In the genomic region with DNA sequence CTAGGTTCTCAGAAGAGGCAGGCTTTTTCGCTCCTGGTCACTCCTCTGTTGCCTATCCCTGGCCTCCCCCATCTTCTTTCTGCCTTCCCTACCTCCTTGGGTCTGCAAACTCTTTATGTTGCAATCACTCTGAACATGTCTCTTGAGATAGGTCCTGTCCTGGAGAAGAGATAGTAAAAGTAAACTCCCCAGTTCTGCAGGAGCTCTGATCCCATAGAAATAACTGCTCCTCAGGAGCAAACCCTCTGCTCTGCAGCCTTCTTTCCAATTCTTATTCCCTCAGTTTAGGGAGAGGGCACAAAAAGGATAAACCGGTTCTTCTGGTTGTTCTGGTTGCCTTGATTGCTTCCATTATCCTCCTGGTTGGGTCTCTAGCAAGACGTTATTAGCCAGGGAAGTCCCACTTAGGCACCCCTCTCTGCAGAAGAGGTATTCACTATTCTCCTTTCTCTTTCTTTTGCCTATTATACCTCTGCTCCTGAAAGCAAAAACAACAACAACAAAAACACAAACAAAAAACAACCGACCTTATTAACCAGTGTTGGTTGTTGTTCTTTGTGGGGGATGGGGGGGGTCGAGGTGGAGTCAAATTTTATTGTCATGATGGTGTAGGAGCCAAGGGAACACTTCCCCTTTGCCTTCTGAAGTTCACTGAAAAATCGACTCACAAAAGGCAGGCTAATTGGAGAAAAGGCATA, we compare ENCODE assay signal across 9 cellular contexts. TPM values are rescaled to one million over a fixed set of nuclear protein-coding genes. Genes with fewer than 3 reads are reported as not detected.
A peak's percentile ranks its signal among the peaks of the same experiment; 100 is the strongest.
DNase-seq lines count a peak whose midpoint lies in the region; ATAC-seq and TF ChIP-seq lines count a peak whose summit lies in the region.
"Had no signal": no experiment of that assay in that cellular context is flagged by ENCODE, and none has a peak within 500 bp of the region (broad histone marks: within the 10 kb centered on the region; RNA-seq: fewer than 3 reads in every experiment).

No MANE protein-coding gene starts in this region.

- peak overlapping the region; percentile 93 for H3K9ac ChIP-seq in SU-DHL-6 (ENCODE audit: low read length)

- H3K4me1 Mint-ChIP-seq in activated naive CD4-positive, alpha-beta T cell treated with anti-CD3 and anti-CD28 coated beads, Interleukin-2, amount 10 ng/mL, durations not matched to agents 7 days and 5 days = peaks cover 84% of the 10 kb centered on the region

- peaks cover 31% of the 10 kb centered on the region for H3K36me3 ChIP-seq in SU-DHL-6 (ENCODE audit: low read length)

- no peaks in the 10 kb centered on the region for H3K27me3 Mint-ChIP-seq in activated naive CD4-positive, alpha-beta T cell treated with anti-CD3 and anti-CD28 coated beads, Interleukin-2, amount 10 ng/mL, durations not matched to agents 7 days and 5 days

- peaks cover 54% of the 10 kb centered on the region for H3K79me2 ChIP-seq in SU-DHL-6 (ENCODE audit: insufficient read depth, low read length)

- H3F3A ChIP-seq in SU-DHL-6 (ENCODE audit: insufficient read depth) = peaks cover 9% of the 10 kb centered on the region

- peak overlapping the region; percentile 94 for H3K4me3 Mint-ChIP-seq in activated naive CD4-positive, alpha-beta T cell treated with anti-CD3 and anti-CD28 coated beads, Interleukin-2, amount 10 ng/mL, durations not matched to agents 7 days and 5 days

- H3K27ac Mint-ChIP-seq in activated naive CD4-positive, alpha-beta T cell treated with anti-CD3 and anti-CD28 coated beads, Interleukin-2, amount 10 ng/mL, durations not matched to agents 7 days and 5 days = peak overlapping the region; percentile 88

- 0 out of 2 replicates have a peak, but pooled peaks cover 3% of the 10 kb centered on the region for H4K20me1 ChIP-seq in SU-DHL-6 (ENCODE audit: low read depth, low read length)

- H3K27ac ChIP-seq in SU-DHL-6 (ENCODE audit: low read depth, low read length) = peak overlapping the region; percentile 89
- no peak overlapping the region for H3K27ac ChIP-seq in foreskin keratinocyte

- H3K9me3 Mint-ChIP-seq in activated naive CD4-positive, alpha-beta T cell treated with anti-CD3 and anti-CD28 coated beads, Interleukin-2, amount 10 ng/mL, durations not matched to agents 7 days and 5 days = peaks cover 11% of the 10 kb centered on the region

- peak overlapping the region; percentile 67 for H3K4me2 ChIP-seq in SU-DHL-6 (ENCODE audit: low read depth, low read length, poor library complexity, severe bottlenecking)

- peaks cover 46% of the 10 kb centered on the region for H3K36me3 Mint-ChIP-seq in activated naive CD4-positive, alpha-beta T cell treated with anti-CD3 and anti-CD28 coated beads, Interleukin-2, amount 10 ng/mL, durations not matched to agents 7 days and 5 days

- H3K4me1 ChIP-seq in foreskin keratinocyte = peaks cover 12% of the 10 kb centered on the region

- H3K4me3 ChIP-seq in SU-DHL-6 (ENCODE audit: insufficient read depth, low read length, poor library complexity, severe bottlenecking) = peak overlapping the region; percentile 89

- CTCF ChIA-PET in activated naive CD4-positive, alpha-beta T cell treated with anti-CD3 and anti-CD28 coated beads, Interleukin-2, amount 10 ng/mL, durations not matched to agents 7 days and 5 days (lab: Charles Lee) = no interaction called here

- no peak overlapping the region for H2AFZ ChIP-seq in SU-DHL-6 (ENCODE audit: low read depth, low read length, severe bottlenecking)

- peak; percentile 42 for ATAC-seq in foreskin keratinocyte

- H3K9me3 ChIP-seq in SU-DHL-6 (ENCODE audit: insufficient read depth, low read length) = peaks cover 18% of the 10 kb centered on the region; the same call in 1 of the 2 replicates

- no peak for TF ChIP-seq CTCF in SU-DHL-6 (IDR thresholded peaks at IDR 0.05; ENCODE audit: insufficient read depth, low read length, poor library complexity, severe bottlenecking)
- no peak for TF ChIP-seq CTCF in foreskin keratinocyte (conservative IDR thresholded peaks at IDR 0.05)

- no peaks in the 10 kb centered on the region for H3K9me2 ChIP-seq in SU-DHL-6 (replicated peaks; ENCODE audit: insufficient read depth, low read length)

- H3K27me3 ChIP-seq in SU-DHL-6 (ENCODE audit: low read length) = no peaks in the 10 kb centered on the region
- H3K27me3 ChIP-seq in foreskin keratinocyte = no peaks in the 10 kb centered on the region

- no peak for DNase-seq in activated naive CD4-positive, alpha-beta T cell treated with anti-CD3 and anti-CD28 coated beads, Interleukin-2, amount 10 ng/mL, durations not matched to agents 7 days and 5 days
- DNase-seq in activated naive CD4-positive, alpha-beta T cell treated with anti-CD3 and anti-CD28 coated beads, Interleukin-2, amount 50 U/mL, for 16 hours = no peak
- DNase-seq in foreskin keratinocyte (peak in 1 of 2 donors; percentile 56), renal cortical epithelial cell (ENCODE audit: low read depth) (peak; percentile 28), cortex of kidney (lab: John Stamatoyannopoulos, UW) (no peak), cerebellar nuclear complex (lab: John Stamatoyannopoulos, UW) (no peak)
- no peak for DNase-seq in stimulated activated CD4-positive, alpha-beta T cell treated with anti-CD3 and anti-CD28 coated beads, Interleukin-4, amount 100 ng/mL, for 1 hour

RNA-seq across cellular contexts. Expression of a gene that starts 1.0 kb away (rescaled TPM):
- 6.6 and 8.6 TPM in 2 replicates for total RNA-seq in foreskin keratinocyte
- polyA plus RNA-seq in foreskin keratinocyte = 2.9 and 3.0 TPM in 2 replicates
- total RNA-seq in renal cortical epithelial cell = 10.4 and 28.5 TPM in 2 replicates

RNA-seq across cellular contexts. Expression of a gene that starts 33.1 kb away (rescaled TPM):
- total RNA-seq in foreskin keratinocyte (not detected in 2 replicates), renal cortical epithelial cell (0.30 TPM in 1 of 2 replicates, not detected in the other)
- not detected in 2 replicates for polyA plus RNA-seq in foreskin keratinocyte
- total RNA-seq: glomerular endothelial cell had no signal
